20 cellular contexts compared by ENCODE assay signal in the genomic region with DNA sequence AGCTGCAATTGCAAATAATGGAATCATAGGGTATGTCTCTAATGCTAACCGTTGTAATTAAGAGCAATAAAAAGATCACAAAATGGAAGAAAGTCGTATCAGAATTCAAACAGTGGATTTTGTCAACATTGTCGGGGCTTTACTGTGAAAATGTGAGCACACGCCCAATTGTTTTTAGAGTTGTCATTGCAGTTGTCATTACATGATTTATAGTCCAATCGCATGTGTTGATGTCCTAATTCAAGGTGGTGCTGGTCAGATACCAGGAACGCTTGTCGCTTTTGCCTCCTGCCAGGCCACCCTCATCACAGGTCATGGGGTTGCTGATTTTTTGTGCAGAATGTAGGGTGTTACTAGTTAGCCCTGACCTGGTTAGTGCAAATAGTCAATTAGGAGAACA. TPM values are rescaled to one million over a fixed set of nuclear protein-coding genes. Genes with fewer than 3 reads are reported as not detected.
A peak's percentile ranks its signal among the peaks of the same experiment; 100 is the strongest.
DNase-seq lines count a peak whose midpoint lies in the region; ATAC-seq and FAIRE-seq lines count a peak whose summit lies in the region.
"Had no signal": no experiment of that assay in that cellular context is flagged by ENCODE, and none has a peak within 500 bp of the region (broad histone marks: within the 10 kb centered on the region; RNA-seq: fewer than 3 reads in every experiment).

No MANE protein-coding gene starts in this region.

- ATAC-seq in left colon: peak; percentile 14
- ATAC-seq: CD8-positive, alpha-beta T cell had no signal

- intact Hi-C loops in left colon (cut with DNase I, micrococcal nuclease): no loop called here

- FAIRE-seq in GM18507 (lab: Jason Lieb, UNC) (peak; percentile 9), urothelium cell line (lab: Jason Lieb, UNC) (no peak)
- FAIRE-seq: A204.1, G401.6, GM12892, GM19239, H1 had no signal

- peak; percentile 10 for DNase-seq in NCI-H146 (lab: John Stamatoyannopoulos, UW)
- DNase-seq in NCI-H146 treated with DMSO at 0.1 percent for 48 hours (lab: John Stamatoyannopoulos, UW; ENCODE audit: unreplicated experiment): no peak
- no peak for DNase-seq in GM18507 (ENCODE audit: extremely low spot score, insufficient read length, low read depth)
- DNase-seq in left colon: no peak
- DNase-seq in urothelium cell line (ENCODE audit: low spot score): no peak
- no peak for DNase-seq in anterior cingulate cortex (lab: John Stamatoyannopoulos, UW)
- DNase-seq: Caco-2; CD4-positive, CD25-positive, alpha-beta regulatory T cell; CD8-positive, alpha-beta T cell; DMS153; DND-41; GM23248; H7; HCEC 1CT had no signal

RNA-seq across cellular contexts. Expression of a gene that starts 16.2 kb away (rescaled TPM):
- total RNA-seq in left colon: not detected
- total RNA-seq: B cell; Caco-2; CD4-positive, CD25-positive, alpha-beta regulatory T cell; CD8-positive, alpha-beta T cell; GM23248; H1 had no signal
